In the genomic region with DNA sequence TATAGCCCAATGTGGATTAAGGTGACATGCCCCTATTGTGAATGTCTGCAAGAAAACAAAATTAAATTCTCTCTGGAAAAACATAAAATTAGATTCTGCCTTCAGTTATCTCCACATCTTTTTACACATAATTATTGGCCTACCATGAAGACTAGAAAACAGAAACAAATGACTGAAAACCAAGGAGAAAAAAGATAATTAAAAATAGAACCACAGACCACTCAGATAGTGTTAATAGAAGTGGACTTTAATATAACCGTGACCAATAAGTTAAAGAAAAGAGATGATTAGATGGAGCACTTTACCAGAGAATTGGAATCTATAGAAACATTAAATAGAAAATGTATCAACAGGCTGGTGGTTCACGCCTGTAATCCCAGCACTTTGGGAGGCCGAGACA, we compare ENCODE assay signal across 18 cellular contexts.
"Had no signal": no experiment of that assay in that cellular context is flagged by ENCODE, and none has a peak within 500 bp of the region (broad histone marks: within the 10 kb centered on the region; RNA-seq: fewer than 3 reads in every experiment).

No MANE protein-coding gene starts in this region.

- H3K27ac ChIP-seq: neural progenitor cell, neutrophil, ovary, pancreas, parathyroid adenoma, prostate gland, psoas muscle, right atrium auricular region, right lobe of liver, sigmoid colon, skin epidermis, spleen had no signal

- H3K4me3 ChIP-seq: neural progenitor cell, ovary, pancreas, prostate gland, psoas muscle, right atrium auricular region, right lobe of liver, sigmoid colon, skin epidermis, smooth muscle cell, spleen had no signal

- H3K36me3 ChIP-seq: neural progenitor cell, neutrophil, ovary, pancreas, prostate gland, right atrium auricular region, right lobe of liver, sigmoid colon, spleen had no signal

- ATAC-seq: naive thymus-derived CD8-positive, alpha-beta T cell; natural killer cell; natural killer cell treated with Interleukin-12 subunit alpha and Interleukin-12 subunit beta and Interleukin-15 and Interleukin-18, amount 100 ng/mL, for 72 hours; pancreas; psoas muscle; right cardiac atrium; right lobe of liver; sciatic nerve had no signal

- H3K9me3 ChIP-seq: neutrophil, ovary, pancreas, prostate gland, psoas muscle, right lobe of liver had no signal

- H3K4me1 ChIP-seq: neural progenitor cell, pancreas, parathyroid adenoma, prostate gland, psoas muscle, right atrium auricular region, right lobe of liver, sigmoid colon, spleen had no signal
